ENCODE assay signal across 8 cellular contexts in genomic region chr15:77031376-77032050, GRCh38. TPM values are rescaled to one million over a fixed set of nuclear protein-coding genes. Genes with fewer than 3 reads are reported as not detected.
DNase-seq lines count a peak whose midpoint lies in the region; ATAC-seq and TF ChIP-seq lines count a peak whose summit lies in the region.

No MANE protein-coding gene starts in this region.

- no peak overlapping the region for H3K4me3 Mint-ChIP-seq in activated naive CD4-positive, alpha-beta T cell treated with anti-CD3 and anti-CD28 coated beads for 36 hours
- H3K4me3 Mint-ChIP-seq in nephron progenitor cell: no peak overlapping the region

- intact Hi-C loops in activated naive CD4-positive, alpha-beta T cell treated with anti-CD3 and anti-CD28 coated beads for 36 hours (cut with micrococcal nuclease): no loop called here

- H3K36me3 Mint-ChIP-seq in activated naive CD4-positive, alpha-beta T cell treated with anti-CD3 and anti-CD28 coated beads for 36 hours (ENCODE audit: low read depth): peaks cover 14% of the 10 kb centered on the region
- H3K36me3 Mint-ChIP-seq in nephron progenitor cell (ENCODE audit: low read depth): peaks cover 5% of the 10 kb centered on the region

- ATAC-seq in GM21737 (IDR thresholded peaks at IDR 0.05; ENCODE audit: unreplicated experiment) (peak; percentile 49), GM19324 (IDR thresholded peaks at IDR 0.05; ENCODE audit: low FRiP score, unreplicated experiment) (no peak)

- peak; percentile 31 to 68 for DNase-seq in NCI-H526 (lab: John Stamatoyannopoulos, UW)
- peak; percentile 69 for DNase-seq in activated naive CD4-positive, alpha-beta T cell treated with anti-CD3 and anti-CD28 coated beads for 36 hours
- DNase-seq in nephron progenitor cell: no peak
- DNase-seq in AG08395 (ENCODE audit: low spot score): no peak
- DNase-seq in AG20443 (ENCODE audit: low spot score): no peak

- no peaks in the 10 kb centered on the region for H3K27me3 ChIP-seq in BLaER1

- peaks cover 13% of the 10 kb centered on the region for H3K36me3 ChIP-seq in BLaER1

- H3K4me2 ChIP-seq in BLaER1: peak overlapping the region; percentile 86

- peak overlapping the region; percentile 66 for H3K27ac ChIP-seq in BLaER1

- H3K4me1 Mint-ChIP-seq in activated naive CD4-positive, alpha-beta T cell treated with anti-CD3 and anti-CD28 coated beads for 36 hours (ENCODE audit: low read depth): no peaks in the 10 kb centered on the region
- H3K4me1 Mint-ChIP-seq in nephron progenitor cell: peaks cover 26% of the 10 kb centered on the region

- peak overlapping the region; percentile 60 for H3K9ac ChIP-seq in BLaER1

- H3K27ac Mint-ChIP-seq in activated naive CD4-positive, alpha-beta T cell treated with anti-CD3 and anti-CD28 coated beads for 36 hours: peak overlapping the region; percentile 66
- H3K27ac Mint-ChIP-seq in nephron progenitor cell: peak overlapping the region; percentile 93

- no peak overlapping the region for H3K4me3 ChIP-seq in BLaER1

- no peaks in the 10 kb centered on the region for H3K27me3 Mint-ChIP-seq in activated naive CD4-positive, alpha-beta T cell treated with anti-CD3 and anti-CD28 coated beads for 36 hours (ENCODE audit: low read depth)
- no peaks in the 10 kb centered on the region for H3K27me3 Mint-ChIP-seq in nephron progenitor cell (ENCODE audit: low read depth, poor library complexity)

- no peaks in the 10 kb centered on the region for H3K9me3 ChIP-seq in BLaER1

- H3K4me1 ChIP-seq in BLaER1: peaks cover 62% of the 10 kb centered on the region

- CTCF ChIA-PET in activated naive CD4-positive, alpha-beta T cell treated with anti-CD3 and anti-CD28 coated beads for 36 hours (lab: Charles Lee): interaction anchor here (0.6 to 2.3 kb wide), 5 partner anchors 29 to 1462 kb away, joined by 3 to 16 read pairs (median 5); no protein-coding TSS in a partner anchor

- no peaks in the 10 kb centered on the region for H4K20me1 ChIP-seq in BLaER1

- no peaks in the 10 kb centered on the region for H3K9me3 Mint-ChIP-seq in activated naive CD4-positive, alpha-beta T cell treated with anti-CD3 and anti-CD28 coated beads for 36 hours
- H3K9me3 Mint-ChIP-seq in nephron progenitor cell: no peaks in the 10 kb centered on the region

- no peak for TF ChIP-seq CTCF in nephron progenitor cell (IDR thresholded peaks at IDR 0.05)

RNA-seq across cellular contexts. Expression of gene PSTPIP1, which starts 36.6 kb away (rescaled TPM):
- total RNA-seq in activated naive CD4-positive, alpha-beta T cell treated with anti-CD3 and anti-CD28 coated beads for 36 hours: 100 to 1,000 TPM in 1 of 2 experiments, 10 to 100 TPM in 1; 94.2 to 102 TPM

RNA-seq across cellular contexts. Expression of gene TSPAN3, which starts 39.4 kb away (rescaled TPM):
- 10 to 100 TPM; 21.9 to 24.9 TPM for total RNA-seq in activated naive CD4-positive, alpha-beta T cell treated with anti-CD3 and anti-CD28 coated beads for 36 hours

Comparison
In these comparisons a context has a peak if more than half of its experiments do, and no peak if none do; other contexts are left out.
1. DNase-seq: peak in NCI-H526 (2 of 2) and activated naive CD4-positive, alpha-beta T cell treated with anti-CD3 and anti-CD28 coated beads for 36 hours (single experiment); none in nephron progenitor cell (single experiment), AG08395 (single experiment) and AG20443 (single experiment).